In the genomic region with DNA sequence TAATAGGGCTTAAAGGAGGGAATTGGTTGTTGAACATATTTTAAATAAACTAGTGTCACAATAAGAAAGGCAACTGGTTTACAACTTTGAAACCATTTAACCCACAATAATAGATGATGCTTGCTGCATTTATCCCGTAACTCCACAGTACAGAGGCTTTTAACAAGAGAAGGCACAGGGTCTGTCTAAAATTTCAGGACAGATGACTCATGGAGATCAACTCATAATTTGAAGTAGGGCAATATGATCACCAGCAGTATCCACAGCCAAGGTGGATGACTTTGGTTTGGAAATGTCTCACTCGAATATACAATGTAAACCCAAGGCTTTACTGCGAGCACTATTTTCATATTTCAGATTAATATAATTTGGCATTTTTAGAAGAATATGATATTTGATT, we compare ENCODE assay signal across 27 cellular contexts.
"Had no signal": no experiment of that assay in that cellular context is flagged by ENCODE, and none has a peak within 500 bp of the region (broad histone marks: within the 10 kb centered on the region; RNA-seq: fewer than 3 reads in every experiment).

No MANE protein-coding gene starts in this region.

- H3K9ac ChIP-seq: neural progenitor cell, parathyroid adenoma had no signal

- H3K9me3 ChIP-seq: left lung, lower lobe of right lung, neutrophil, right atrium auricular region, right lobe of liver, spleen, stomach, testis, thyroid gland, upper lobe of right lung had no signal

- H3K36me3 ChIP-seq: left lung, lower lobe of right lung, neural progenitor cell, neutrophil, right atrium auricular region, right lobe of liver, spleen, stomach, thyroid gland, upper lobe of right lung had no signal

- DNase-seq: hypothalamus; immature natural killer cell; kidney; left colon; left lung; lower lobe of right lung; mammary epithelial cell; mesenchymal stem cell; naive B cell; natural killer cell; nephron progenitor cell; occipital lobe; right lobe of liver; small intestine; spleen; stimulated activated CD4-positive, alpha-beta T cell treated with anti-CD3 and anti-CD28 coated beads, Interleukin-4, amount 100 ng/mL, for 1 hour; stimulated activated naive B cell treated with anti-CD40 and anti-IgM and Interleukin-4, amounts not matched to agents 10 μg/mL and 1 μg/mL and 100 μg/mL, for 72 hours; stimulated activated naive CD8-positive, alpha-beta T cell treated with anti-CD3 and anti-CD28 coated beads, Interleukin-15, Interleukin-2, amounts not matched to agents 100 U/mL and 50 U/mL, for 24 hours; stomach; testis; thyroid gland; trophoblast cell; upper lobe of right lung had no signal

- ATAC-seq: left colon; left lung; lower lobe of right lung; natural killer cell; right lobe of liver; stimulated activated naive B cell treated with anti-CD40 and anti-IgM and Interleukin-4, amounts not matched to agents 10 μg/mL and 1 μg/mL and 100 μg/mL, for 72 hours; stimulated activated naive CD8-positive, alpha-beta T cell treated with anti-CD3 and anti-CD28 coated beads, Interleukin-15, Interleukin-2, amounts not matched to agents 100 U/mL and 50 U/mL, for 24 hours; upper lobe of right lung had no signal

- H3K27ac ChIP-seq: left lung, lower lobe of right lung, neural progenitor cell, neutrophil, parathyroid adenoma, right atrium auricular region, right lobe of liver, spleen, stomach, testis, thyroid gland, upper lobe of right lung had no signal

- H3K4me3 ChIP-seq: left lung, lower lobe of right lung, neural progenitor cell, right atrium auricular region, right lobe of liver, spleen, stomach, testis, thyroid gland, upper lobe of right lung had no signal

- H3K4me1 ChIP-seq: left lung, lower lobe of right lung, parathyroid adenoma, right atrium auricular region, right lobe of liver, spleen, testis, thyroid gland had no signal

- H3K27me3 ChIP-seq: left lung, neural progenitor cell, neutrophil, right atrium auricular region, right lobe of liver, spleen, stomach, testis, thyroid gland, upper lobe of right lung had no signal
